ENCODE assay signal across 2 cellular contexts in the genomic region with DNA sequence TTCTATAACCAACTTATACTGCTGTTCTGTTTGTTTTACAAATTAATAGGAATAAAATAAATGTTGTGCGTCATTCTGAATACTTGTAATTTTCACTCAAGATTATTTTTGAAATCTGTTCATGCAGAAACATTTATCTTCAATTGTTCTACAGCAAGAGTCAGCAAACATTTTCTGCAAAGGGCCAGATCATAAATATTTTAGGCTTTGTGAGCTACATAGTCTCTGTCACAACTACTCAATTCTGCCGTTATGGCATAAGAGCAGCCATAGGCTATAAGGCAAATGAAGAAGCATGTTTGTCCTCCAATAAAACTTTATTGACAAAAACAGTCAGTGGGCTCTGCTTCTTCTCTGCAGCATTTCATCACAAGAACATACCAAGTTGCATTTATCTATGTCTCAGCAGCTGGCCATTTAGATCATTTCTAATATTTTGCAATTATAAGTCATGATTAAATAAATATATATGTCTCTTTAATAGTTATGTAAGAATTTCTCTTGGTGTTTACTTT.
TF ChIP-seq lines count a peak whose summit lies in the region.

No MANE protein-coding gene starts in this region.

TF ChIP-seq in HepG2, 621 proteins besides CTCF, POLR2A, EP300 and RAD21:
- TF ChIP-seq, protein P1, sequence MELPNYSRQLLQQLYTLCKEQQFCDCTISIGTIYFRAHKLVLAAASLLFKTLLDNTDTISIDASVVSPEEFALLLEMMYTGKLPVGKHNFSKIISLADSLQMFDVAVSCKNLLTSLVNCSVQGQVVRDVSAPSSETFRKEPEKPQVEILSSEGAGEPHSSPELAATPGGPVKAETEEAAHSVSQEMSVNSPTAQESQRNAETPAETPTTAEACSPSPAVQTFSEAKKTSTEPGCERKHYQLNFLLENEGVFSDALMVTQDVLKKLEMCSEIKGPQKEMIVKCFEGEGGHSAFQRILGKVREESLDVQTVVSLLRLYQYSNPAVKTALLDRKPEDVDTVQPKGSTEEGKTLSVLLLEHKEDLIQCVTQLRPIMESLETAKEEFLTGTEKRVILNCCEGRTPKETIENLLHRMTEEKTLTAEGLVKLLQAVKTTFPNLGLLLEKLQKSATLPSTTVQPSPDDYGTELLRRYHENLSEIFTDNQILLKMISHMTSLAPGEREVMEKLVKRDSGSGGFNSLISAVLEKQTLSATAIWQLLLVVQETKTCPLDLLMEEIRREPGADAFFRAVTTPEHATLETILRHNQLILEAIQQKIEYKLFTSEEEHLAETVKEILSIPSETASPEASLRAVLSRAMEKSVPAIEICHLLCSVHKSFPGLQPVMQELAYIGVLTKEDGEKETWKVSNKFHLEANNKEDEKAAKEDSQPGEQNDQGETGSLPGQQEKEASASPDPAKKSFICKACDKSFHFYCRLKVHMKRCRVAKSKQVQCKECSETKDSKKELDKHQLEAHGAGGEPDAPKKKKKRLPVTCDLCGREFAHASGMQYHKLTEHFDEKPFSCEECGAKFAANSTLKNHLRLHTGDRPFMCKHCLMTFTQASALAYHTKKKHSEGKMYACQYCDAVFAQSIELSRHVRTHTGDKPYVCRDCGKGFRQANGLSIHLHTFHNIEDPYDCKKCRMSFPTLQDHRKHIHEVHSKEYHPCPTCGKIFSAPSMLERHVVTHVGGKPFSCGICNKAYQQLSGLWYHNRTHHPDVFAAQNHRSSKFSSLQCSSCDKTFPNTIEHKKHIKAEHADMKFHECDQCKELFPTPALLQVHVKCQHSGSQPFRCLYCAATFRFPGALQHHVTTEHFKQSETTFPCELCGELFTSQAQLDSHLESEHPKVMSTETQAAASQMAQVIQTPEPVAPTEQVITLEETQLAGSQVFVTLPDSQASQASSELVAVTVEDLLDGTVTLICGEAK (IDR thresholded peaks at IDR 0.05), result peak; percentile 70
- TF ChIP-seq, protein P1 (CRISPR knock-in tag; IDR thresholded peaks at IDR 0.05), result peak; percentile 93
- TF ChIP-seq ZNF768 (CRISPR knock-in tag; IDR thresholded peaks at IDR 0.05), result no peak

TF ChIP-seq in K562, 482 proteins besides CTCF, POLR2A, EP300 and RAD21:
- TF ChIP-seq, protein P2, sequence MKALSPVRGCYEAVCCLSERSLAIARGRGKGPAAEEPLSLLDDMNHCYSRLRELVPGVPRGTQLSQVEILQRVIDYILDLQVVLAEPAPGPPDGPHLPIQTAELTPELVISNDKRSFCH (CRISPR knock-in tag; IDR thresholded peaks at IDR 0.05), result no peak
- TF ChIP-seq, protein P2 (tag; IDR thresholded peaks at IDR 0.05), result no peak
- TF ChIP-seq ASH1L (IDR thresholded peaks at IDR 0.05; ENCODE audit: borderline replicate concordance, low read depth, partially characterized antibody) (no peak), KLF1 (tag; IDR thresholded peaks at IDR 0.05) (no peak), PPARD (CRISPR knock-in tag; IDR thresholded peaks at IDR 0.05) (no peak)
- TF ChIP-seq, protein P1 (IDR thresholded peaks at IDR 0.05), result peak; percentile 62
- TF ChIP-seq, protein P1 (CRISPR knock-in tag; IDR thresholded peaks at IDR 0.05), result no peak
- TF ChIP-seq, protein P3, sequence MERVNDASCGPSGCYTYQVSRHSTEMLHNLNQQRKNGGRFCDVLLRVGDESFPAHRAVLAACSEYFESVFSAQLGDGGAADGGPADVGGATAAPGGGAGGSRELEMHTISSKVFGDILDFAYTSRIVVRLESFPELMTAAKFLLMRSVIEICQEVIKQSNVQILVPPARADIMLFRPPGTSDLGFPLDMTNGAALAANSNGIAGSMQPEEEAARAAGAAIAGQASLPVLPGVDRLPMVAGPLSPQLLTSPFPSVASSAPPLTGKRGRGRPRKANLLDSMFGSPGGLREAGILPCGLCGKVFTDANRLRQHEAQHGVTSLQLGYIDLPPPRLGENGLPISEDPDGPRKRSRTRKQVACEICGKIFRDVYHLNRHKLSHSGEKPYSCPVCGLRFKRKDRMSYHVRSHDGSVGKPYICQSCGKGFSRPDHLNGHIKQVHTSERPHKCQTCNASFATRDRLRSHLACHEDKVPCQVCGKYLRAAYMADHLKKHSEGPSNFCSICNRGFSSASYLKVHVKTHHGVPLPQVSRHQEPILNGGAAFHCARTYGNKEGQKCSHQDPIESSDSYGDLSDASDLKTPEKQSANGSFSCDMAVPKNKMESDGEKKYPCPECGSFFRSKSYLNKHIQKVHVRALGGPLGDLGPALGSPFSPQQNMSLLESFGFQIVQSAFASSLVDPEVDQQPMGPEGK (CRISPR knock-in tag; IDR thresholded peaks at IDR 0.05; ENCODE audit: borderline replicate concordance), result no peak
